In genomic region chr4:54971474-54971950, GRCh38 we compare ENCODE assay signal across 9 cellular contexts.
A peak's percentile ranks its signal among the peaks of the same experiment; 100 is the strongest.
DNase-seq lines count a peak whose midpoint lies in the region; ATAC-seq and TF ChIP-seq lines count a peak whose summit lies in the region.
"Had no signal": no experiment of that assay in that cellular context is flagged by ENCODE, and none has a peak within 500 bp of the region (broad histone marks: within the 10 kb centered on the region; RNA-seq: fewer than 3 reads in every experiment).

No MANE protein-coding gene starts in this region.

- H3K23ac ChIP-seq in mesendoderm (ENCODE audit: low read length), result no peak overlapping the region

- H3K27me3 ChIP-seq in PC-3 (ENCODE audit: low read length) (peaks cover 4% of the 10 kb centered on the region; the same call in 1 of the 2 replicates), endocrine pancreas (ENCODE audit: control insufficient read depth, insufficient read depth, low read length) (no peaks in the 10 kb centered on the region), mesendoderm (ENCODE audit: insufficient read depth, low read length, poor library complexity) (no peaks in the 10 kb centered on the region)

- no peaks in the 10 kb centered on the region for H3K79me1 ChIP-seq in mesendoderm (ENCODE audit: low read length)

- no peaks in the 10 kb centered on the region for H3K36me3 ChIP-seq in PC-3 (ENCODE audit: low read depth, low read length)
- no peaks in the 10 kb centered on the region for H3K36me3 ChIP-seq in endocrine pancreas (ENCODE audit: control insufficient read depth, insufficient read depth, low read length)
- no peaks in the 10 kb centered on the region for H3K36me3 ChIP-seq in mesendoderm (ENCODE audit: control insufficient read depth, insufficient read depth, low read length)

- intact Hi-C loops in PC-3 (cut with micrococcal nuclease), result loop anchor here (1.0 to 5.0 kb wide), 6 partner anchors 341 to 766 kb away; partner anchors contain the start of gene NMU

- peak; percentile 93 for ATAC-seq in PC-3

- H3K4me1 ChIP-seq in PC-3 (ENCODE audit: insufficient read depth, low read length) (no peaks in the 10 kb centered on the region), endocrine pancreas (ENCODE audit: control insufficient read depth, insufficient read depth, low read length) (no peaks in the 10 kb centered on the region), mesendoderm (ENCODE audit: control insufficient read depth, low read depth, low read length) (no peaks in the 10 kb centered on the region)

- no CpG with 5 or more reads among the region's 7 CpGs for WGBS in mesendoderm (ENCODE audit: extremely low coverage, insufficient coverage, low lambda C conversion rate)

- DNase-seq in COR-L47 (lab: John Stamatoyannopoulos, UW) (peak; percentile 16), GM19238 (ENCODE audit: insufficient read length, low spot score) (peak; percentile 4), PC-3 (peak; percentile 75), mesendoderm (peak; percentile 78)
- DNase-seq in Jurkat, Clone E6-1 (ENCODE audit: low read depth, low spot score), result peak; percentile 44
- DNase-seq in activated T-cell treated with anti-CD3 and anti-CD28 coated beads, Interleukin-2, amount 50 U/mL, for 1 hour, result no peak
- no peak for DNase-seq in central memory CD4-positive, alpha-beta T cell

- H3K9me2 ChIP-seq in PC-3 (replicated peaks; ENCODE audit: low read length), result no peaks in the 10 kb centered on the region

- H3K79me2 ChIP-seq in PC-3 (ENCODE audit: low read length) (no peaks in the 10 kb centered on the region), mesendoderm (ENCODE audit: control insufficient read depth, insufficient read depth, low read length) (no peaks in the 10 kb centered on the region)

- H3K27ac ChIP-seq in PC-3 (ENCODE audit: low read length) (no peak overlapping the region), mesendoderm (ENCODE audit: low read depth, low read length) (no peak overlapping the region)
- H3K27ac ChIP-seq: skin epidermis had no signal

- no peaks in the 10 kb centered on the region for H3F3A ChIP-seq in PC-3 (ENCODE audit: low read length, unreplicated experiment)

- no peak overlapping the region for H3K4ac ChIP-seq in mesendoderm (ENCODE audit: low read depth, low read length)

- H3K4me2 ChIP-seq in PC-3 (ENCODE audit: low read length) (peak overlapping the region; percentile 39), mesendoderm (ENCODE audit: low read length) (no peak overlapping the region)

- no peak overlapping the region for H2BK15ac ChIP-seq in mesendoderm (replicated peaks; ENCODE audit: low read depth)

- no TSS peak for BruUV-seq in PC-3 (replicated peaks; lab: Mats Ljungman, UMichigan)

- H3K18ac ChIP-seq in mesendoderm (ENCODE audit: low read length), result no peak overlapping the region

- H4K20me1 ChIP-seq in PC-3 (ENCODE audit: low read length), result no peaks in the 10 kb centered on the region

- H3K9ac ChIP-seq in PC-3 (ENCODE audit: low read length) (no peak overlapping the region), endocrine pancreas (ENCODE audit: control insufficient read depth, insufficient read depth, low read length) (no peak overlapping the region), mesendoderm (ENCODE audit: low read length) (no peak overlapping the region)

- no peak overlapping the region for H2BK5ac ChIP-seq in mesendoderm (ENCODE audit: low read length)

- no peak overlapping the region for H2AK5ac ChIP-seq in mesendoderm (ENCODE audit: low read length)

- no peak overlapping the region for H3K4me3 ChIP-seq in Jurkat, Clone E6-1 (ENCODE audit: low read length)
- H3K4me3 ChIP-seq in PC-3 (ENCODE audit: low read length) (no peak overlapping the region), endocrine pancreas (ENCODE audit: control insufficient read depth, insufficient read depth, low read length) (peak overlapping the region; percentile 22), mesendoderm (ENCODE audit: low read length) (no peak overlapping the region)
- H3K4me3 ChIP-seq: skin epidermis had no signal

- POLR2A ChIA-PET in PC-3 (lab: Charles Lee; ENCODE audit: unreplicated experiment), result no interaction called here

- H2AFZ ChIP-seq in PC-3 (ENCODE audit: low read length), result peak overlapping the region; percentile 33; the same call in 1 of the 2 replicates

- H2BK120ac ChIP-seq in mesendoderm (ENCODE audit: low read depth, low read length), result no peak overlapping the region

- TF ChIP-seq CTCF in PC-3 (conservative IDR thresholded peaks at IDR 0.05; ENCODE audit: low read depth, low read length), result peak; percentile 98

- H3K56ac ChIP-seq in mesendoderm (ENCODE audit: low read length), result no peak overlapping the region

- no peak overlapping the region for H4K8ac ChIP-seq in mesendoderm (ENCODE audit: low read depth, low read length)

- CTCF ChIA-PET in PC-3 (lab: Charles Lee), result interaction anchor here (0.5 to 1.5 kb wide), 17 partner anchors 11 to 811 kb away, joined by 3 to 13 read pairs (median 4); partner anchors contain the start of genes NMU and SRD5A3

- no peak overlapping the region for H4K5ac ChIP-seq in mesendoderm (ENCODE audit: low read length)

- H3K9me3 ChIP-seq in PC-3 (ENCODE audit: low read length) (no peaks in the 10 kb centered on the region), endocrine pancreas (ENCODE audit: control insufficient read depth, low read length) (no peaks in the 10 kb centered on the region)

Comparison
In these comparisons a context has a peak if more than half of its experiments do, and no peak if none do; other contexts are left out.
1. DNase-seq: peak in COR-L47 (single experiment), GM19238 (single experiment), Jurkat, Clone E6-1 (single experiment), PC-3 (single experiment) and mesendoderm (single experiment); none in activated T-cell treated with anti-CD3 and anti-CD28 coated beads, Interleukin-2, amount 50 U/mL, for 1 hour (single experiment) and central memory CD4-positive, alpha-beta T cell (single experiment).